Comparison of ENCODE assay signal across 23 cellular contexts in genomic region chr3:57000012-57000411, GRCh38.
DNase-seq lines count a peak whose midpoint lies in the region; ATAC-seq and TF ChIP-seq lines count a peak whose summit lies in the region.
"Had no signal": no experiment of that assay in that cellular context is flagged by ENCODE, and none has a peak within 500 bp of the region (broad histone marks: within the 10 kb centered on the region; RNA-seq: fewer than 3 reads in every experiment).

No MANE protein-coding gene starts in this region.

- H2AFZ ChIP-seq in OCI-LY3 (ENCODE audit: low read depth, low read length) (no peak overlapping the region), MM.1S (ENCODE audit: low read length) (no peak overlapping the region)
- H2AFZ ChIP-seq: GM23338 had no signal

- peak; percentile 11 for DNase-seq in GM12865 (ENCODE audit: low read depth)
- DNase-seq in stimulated activated naive B cell treated with anti-CD40 and anti-IgM and Interleukin-4, amounts not matched to agents 10 μg/mL and 1 μg/mL and 100 μg/mL, for 72 hours: no peak
- no peak for DNase-seq in MM.1S
- no peak for DNase-seq in cortex of kidney (lab: John Stamatoyannopoulos, UW)
- DNase-seq: 8988T; ACHN; AML-193; BE2C; CD4-positive, alpha-beta T cell; CD8-positive, alpha-beta memory T cell; DMS 273 treated with DMSO at 0.1 percent for 48 hours; DMS79; EL; GDM1; H9 had no signal

- ATAC-seq in stimulated activated naive B cell treated with anti-CD40 and anti-IgM and Interleukin-4, amounts not matched to agents 10 μg/mL and 1 μg/mL and 100 μg/mL, for 72 hours (replicated peaks): peak; percentile 14 to 22
- ATAC-seq in HG02763 (IDR thresholded peaks at IDR 0.05; ENCODE audit: unreplicated experiment): no peak
- ATAC-seq: A549, GM23338, HCT116 had no signal

- no peaks in the 10 kb centered on the region for H3K27me3 Mint-ChIP-seq in nephron (ENCODE audit: low read depth)
- H3K27me3 Mint-ChIP-seq in stimulated activated naive B cell treated with anti-CD40 and anti-IgM and Interleukin-4, amounts not matched to agents 10 μg/mL and 1 μg/mL and 100 μg/mL, for 72 hours: peaks cover 0 to 6% of the 10 kb centered on the region in 2 donors

- H3K9me3 ChIP-seq in OCI-LY3 (ENCODE audit: insufficient read depth, low read length): no peaks in the 10 kb centered on the region
- no peaks in the 10 kb centered on the region for H3K9me3 ChIP-seq in MM.1S (replicated peaks; ENCODE audit: insufficient read depth, low read length)
- H3K9me3 ChIP-seq: A549; BE2C; BLaER1 treated with 17β-estradiol and CSF1 and Interleukin-3, amounts not matched to agents 10 nM and 100 nM had no signal

- no peaks in the 10 kb centered on the region for H3K9me2 ChIP-seq in MM.1S (replicated peaks; ENCODE audit: insufficient read depth, low read length)

- H3K9ac ChIP-seq in OCI-LY3 (ENCODE audit: low read length): no peak overlapping the region
- no peak overlapping the region for H3K9ac ChIP-seq in MM.1S (ENCODE audit: low read length)
- H3K9ac ChIP-seq: BLaER1 treated with 17β-estradiol and CSF1 and Interleukin-3, amounts not matched to agents 10 nM and 100 nM had no signal

- peaks cover 5% of the 10 kb centered on the region for H3K36me3 Mint-ChIP-seq in nephron (ENCODE audit: low read depth)
- H3K36me3 Mint-ChIP-seq in stimulated activated naive B cell treated with anti-CD40 and anti-IgM and Interleukin-4, amounts not matched to agents 10 μg/mL and 1 μg/mL and 100 μg/mL, for 72 hours: no peaks in the 10 kb centered on the region
- H3K36me3 Mint-ChIP-seq: CD14-positive monocyte had no signal

- H3K27ac ChIP-seq in OCI-LY3 (ENCODE audit: low read length): no peak overlapping the region
- no peak overlapping the region for H3K27ac ChIP-seq in MM.1S (ENCODE audit: low read length)
- H3K27ac ChIP-seq: A549; BLaER1 treated with 17β-estradiol and CSF1 and Interleukin-3, amounts not matched to agents 10 nM and 100 nM had no signal

- TF ChIP-seq CTCF in GM12865 (IDR thresholded peaks at IDR 0.05; ENCODE audit: insufficient read depth, low read depth, low read length, missing control alignments) (no peak), OCI-LY3 (IDR thresholded peaks at IDR 0.05; ENCODE audit: low read depth, low read length) (no peak), nephron (IDR thresholded peaks at IDR 0.05; ENCODE audit: unreplicated experiment in 3 of 3) (no peak), MM.1S (IDR thresholded peaks at IDR 0.05; ENCODE audit: low read length) (no peak)

- no peaks in the 10 kb centered on the region for H3K27me3 ChIP-seq in OCI-LY3 (ENCODE audit: low read depth, low read length)
- H3K27me3 ChIP-seq in MM.1S (replicated peaks; ENCODE audit: insufficient read depth, low read length): no peaks in the 10 kb centered on the region
- H3K27me3 ChIP-seq: BE2C; BLaER1 treated with 17β-estradiol and CSF1 and Interleukin-3, amounts not matched to agents 10 nM and 100 nM had no signal

- H3K4me3 Mint-ChIP-seq in nephron: no peak overlapping the region
- no peak overlapping the region for H3K4me3 Mint-ChIP-seq in stimulated activated naive B cell treated with anti-CD40 and anti-IgM and Interleukin-4, amounts not matched to agents 10 μg/mL and 1 μg/mL and 100 μg/mL, for 72 hours
- H3K4me3 Mint-ChIP-seq: CD14-positive monocyte; CD4-positive, alpha-beta T cell; CD8-positive, alpha-beta memory T cell; GM23338; H9 had no signal

- H3K4me1 ChIP-seq in OCI-LY3 (ENCODE audit: low read length): peaks cover 9% of the 10 kb centered on the region
- H3K4me1 ChIP-seq in MM.1S (ENCODE audit: low read length): no peaks in the 10 kb centered on the region
- H3K4me1 ChIP-seq: BE2C; BLaER1 treated with 17β-estradiol and CSF1 and Interleukin-3, amounts not matched to agents 10 nM and 100 nM had no signal

- H3K4me3 ChIP-seq in GM12865 (ENCODE audit: low read depth, low read length) (no peak overlapping the region), OCI-LY3 (ENCODE audit: low read length) (0 out of 2 replicates have a peak overlapping the region, but pooled peaks have one; percentile 11), MM.1S (ENCODE audit: low read length) (no peak overlapping the region)
- H3K4me3 ChIP-seq: A549; BLaER1 treated with 17β-estradiol and CSF1 and Interleukin-3, amounts not matched to agents 10 nM and 100 nM; GM23338 had no signal

- peaks cover 60% of the 10 kb centered on the region for H3K4me1 Mint-ChIP-seq in nephron
- H3K4me1 Mint-ChIP-seq in stimulated activated naive B cell treated with anti-CD40 and anti-IgM and Interleukin-4, amounts not matched to agents 10 μg/mL and 1 μg/mL and 100 μg/mL, for 72 hours: peaks cover 2 to 4% of the 10 kb centered on the region in 2 donors
- H3K4me1 Mint-ChIP-seq: CD14-positive monocyte, GM23338 had no signal

- H3K9me3 Mint-ChIP-seq in nephron: no peaks in the 10 kb centered on the region
- H3K9me3 Mint-ChIP-seq in stimulated activated naive B cell treated with anti-CD40 and anti-IgM and Interleukin-4, amounts not matched to agents 10 μg/mL and 1 μg/mL and 100 μg/mL, for 72 hours: no peaks in the 10 kb centered on the region
- H3K9me3 Mint-ChIP-seq: CD4-positive, alpha-beta T cell; GM23338; H9 had no signal

- peak overlapping the region; percentile 45 for H3K4me2 ChIP-seq in OCI-LY3 (ENCODE audit: low read length)
- no peak overlapping the region for H3K4me2 ChIP-seq in MM.1S (ENCODE audit: low read depth, low read length)
- H3K4me2 ChIP-seq: A549; BLaER1 treated with 17β-estradiol and CSF1 and Interleukin-3, amounts not matched to agents 10 nM and 100 nM; GM23338 had no signal

- peak overlapping the region in 2 of 3 experiments; percentile 47 to 97 for H3K27ac Mint-ChIP-seq in nephron
- no peak overlapping the region for H3K27ac Mint-ChIP-seq in stimulated activated naive B cell treated with anti-CD40 and anti-IgM and Interleukin-4, amounts not matched to agents 10 μg/mL and 1 μg/mL and 100 μg/mL, for 72 hours
- H3K27ac Mint-ChIP-seq: CD4-positive, alpha-beta T cell; GM23338; H9 had no signal

- H3F3A ChIP-seq in MM.1S (ENCODE audit: insufficient read depth, low read length): no peaks in the 10 kb centered on the region

- H4K20me1 ChIP-seq in OCI-LY3 (ENCODE audit: insufficient read depth, low read length): no peaks in the 10 kb centered on the region
- H4K20me1 ChIP-seq in MM.1S (ENCODE audit: insufficient read depth, low read length): no peaks in the 10 kb centered on the region
- H4K20me1 ChIP-seq: BLaER1 treated with 17β-estradiol and CSF1 and Interleukin-3, amounts not matched to agents 10 nM and 100 nM had no signal

- H3K79me2 ChIP-seq in OCI-LY3 (ENCODE audit: low read length) (no peaks in the 10 kb centered on the region), MM.1S (ENCODE audit: low read length) (no peaks in the 10 kb centered on the region)

- no peaks in the 10 kb centered on the region for H3K36me3 ChIP-seq in OCI-LY3 (replicated peaks; ENCODE audit: low read depth, low read length)
- no peaks in the 10 kb centered on the region for H3K36me3 ChIP-seq in MM.1S (replicated peaks; ENCODE audit: insufficient read depth, low read length)
- H3K36me3 ChIP-seq: BE2C; BLaER1 treated with 17β-estradiol and CSF1 and Interleukin-3, amounts not matched to agents 10 nM and 100 nM had no signal
